Comparison of ENCODE assay signal across 1 cellular context in genomic region chr11:65851083-65851579, GRCh38.
TF ChIP-seq lines count a peak whose summit lies in the region.

No MANE protein-coding gene starts in this region.

TF ChIP-seq in HepG2, 621 proteins besides CTCF, POLR2A, EP300 and RAD21:
- TF ChIP-seq ZNF615 (CRISPR knock-in tag; IDR thresholded peaks at IDR 0.05; ENCODE audit: borderline replicate concordance) = no peak
- TF ChIP-seq ZNF609 (CRISPR knock-in tag; IDR thresholded peaks at IDR 0.05; ENCODE audit: borderline replicate concordance) = no peak
- TF ChIP-seq ZMYM2 (CRISPR knock-in tag; IDR thresholded peaks at IDR 0.05) = 0 out of 2 replicates have a peak, but pooled peaks have one; percentile 4
- peak; percentile 64 for TF ChIP-seq AGO2 (optimal IDR thresholded peaks at IDR 0.05; ENCODE audit: low read depth, low read length)
- TF ChIP-seq ZNF740 (CRISPR knock-in tag; IDR thresholded peaks at IDR 0.05) = peak; percentile 55; the same call in 1 of the 2 replicates
- 0 out of 2 replicates have a peak, but pooled peaks have one; percentile 18 for TF ChIP-seq CBX5 (CRISPR knock-in tag; IDR thresholded peaks at IDR 0.05; ENCODE audit: borderline replicate concordance)
- TF ChIP-seq RBFOX2 (IDR thresholded peaks at IDR 0.05; ENCODE audit: low read depth, low read length) = 0 out of 2 replicates have a peak, but pooled peaks have one; percentile 2
- peak; percentile 0 for TF ChIP-seq AGO1 (IDR thresholded peaks at IDR 0.05; ENCODE audit: low read depth, low read length, poor library complexity, severe bottlenecking)
- TF ChIP-seq ZNF407 (CRISPR knock-in tag; IDR thresholded peaks at IDR 0.05; ENCODE audit: not compliant biosample characterization) = no peak
- TF ChIP-seq MBD4 (IDR thresholded peaks at IDR 0.05; ENCODE audit: borderline replicate concordance, low read length) = no peak
